ENCODE assay signal across 12 cellular contexts in genomic region chr1:116772648-116773045, GRCh38. TPM values are rescaled to one million over a fixed set of nuclear protein-coding genes. Genes with fewer than 3 reads are reported as not detected.
DNase-seq lines count a peak whose midpoint lies in the region; ATAC-seq and TF ChIP-seq lines count a peak whose summit lies in the region.
"Had no signal": no experiment of that assay in that cellular context is flagged by ENCODE, and none has a peak within 500 bp of the region (broad histone marks: within the 10 kb centered on the region; RNA-seq: fewer than 3 reads in every experiment).

No MANE protein-coding gene starts in this region.

- H3K4me3 ChIP-seq in fibroblast of mammary gland (ENCODE audit: control insufficient read depth, low read depth, low read length), result no peak overlapping the region

- no peak for TF ChIP-seq CTCF in fibroblast of mammary gland (conservative IDR thresholded peaks at IDR 0.05; ENCODE audit: control insufficient read depth, insufficient read depth, low read depth, low read length)

- DNase-seq in activated naive CD4-positive, alpha-beta T cell treated with anti-CD3 and anti-CD28 coated beads, Interleukin-2, amount 10 ng/mL, durations not matched to agents 7 days and 5 days, result no peak
- no peak for DNase-seq in activated naive CD4-positive, alpha-beta T cell (lab: John Stamatoyannopoulos, UW)
- no peak for DNase-seq in activated T-helper 2 cell treated with anti-CD3 and anti-CD28 coated beads, Interferon-gamma antibody, Interleukin-2, Interleukin-4, amounts not matched to agents 10 μg/mL and 5 μg/mL and 100 μg/mL, durations not matched to agents 14 hours and 24 hours and 36 hours (ENCODE audit: low spot score)
- DNase-seq in fibroblast of mammary gland (ENCODE audit: low read depth) (peak; percentile 47), mucosa of gallbladder (ENCODE audit: low spot score) (no peak), NCI-H345 (lab: John Stamatoyannopoulos, UW) (no peak), NCI-H1105 treated with DMSO at 0.1 percent for 48 hours (lab: John Stamatoyannopoulos, UW) (no peak)
- DNase-seq in stimulated activated naive CD8-positive, alpha-beta T cell treated with anti-CD3 and anti-CD28 coated beads, Interleukin-15, amount 100 ng/mL, for 72 hours, result no peak
- DNase-seq: Karpas-422, T1000 had no signal

- H3K4me1 Mint-ChIP-seq in activated naive CD4-positive, alpha-beta T cell treated with anti-CD3 and anti-CD28 coated beads, Interleukin-2, amount 10 ng/mL, durations not matched to agents 7 days and 5 days, result peaks cover 67% of the 10 kb centered on the region
- peaks cover 67% of the 10 kb centered on the region for H3K4me1 Mint-ChIP-seq in activated T-helper 2 cell treated with anti-CD3 and anti-CD28 coated beads, Interferon-gamma antibody, Interleukin-2, Interleukin-4, amounts not matched to agents 10 μg/mL and 5 μg/mL and 100 μg/mL, durations not matched to agents 14 hours and 24 hours and 36 hours (ENCODE audit: low read depth)
- H3K4me1 Mint-ChIP-seq in stimulated activated naive CD8-positive, alpha-beta T cell treated with anti-CD3 and anti-CD28 coated beads, Interleukin-15, amount 100 ng/mL, for 72 hours, result peaks cover 75% of the 10 kb centered on the region

- peak overlapping the region; percentile 76 for H3K27ac Mint-ChIP-seq in activated naive CD4-positive, alpha-beta T cell treated with anti-CD3 and anti-CD28 coated beads, Interleukin-2, amount 10 ng/mL, durations not matched to agents 7 days and 5 days
- peak overlapping the region; percentile 100 for H3K27ac Mint-ChIP-seq in activated T-helper 2 cell treated with anti-CD3 and anti-CD28 coated beads, Interferon-gamma antibody, Interleukin-2, Interleukin-4, amounts not matched to agents 10 μg/mL and 5 μg/mL and 100 μg/mL, durations not matched to agents 14 hours and 24 hours and 36 hours
- H3K27ac Mint-ChIP-seq in stimulated activated naive CD8-positive, alpha-beta T cell treated with anti-CD3 and anti-CD28 coated beads, Interleukin-15, amount 100 ng/mL, for 72 hours, result peak overlapping the region; percentile 97 to 98

- no peak overlapping the region for H3K4me3 Mint-ChIP-seq in activated naive CD4-positive, alpha-beta T cell treated with anti-CD3 and anti-CD28 coated beads, Interleukin-2, amount 10 ng/mL, durations not matched to agents 7 days and 5 days
- H3K4me3 Mint-ChIP-seq in activated T-helper 2 cell treated with anti-CD3 and anti-CD28 coated beads, Interferon-gamma antibody, Interleukin-2, Interleukin-4, amounts not matched to agents 10 μg/mL and 5 μg/mL and 100 μg/mL, durations not matched to agents 14 hours and 24 hours and 36 hours (ENCODE audit: low read depth), result peak overlapping the region; percentile 22
- H3K4me3 Mint-ChIP-seq in stimulated activated naive CD8-positive, alpha-beta T cell treated with anti-CD3 and anti-CD28 coated beads, Interleukin-15, amount 100 ng/mL, for 72 hours, result peak overlapping the region; percentile 36 to 62

- H3K36me3 Mint-ChIP-seq in activated naive CD4-positive, alpha-beta T cell treated with anti-CD3 and anti-CD28 coated beads, Interleukin-2, amount 10 ng/mL, durations not matched to agents 7 days and 5 days, result peaks cover 38% of the 10 kb centered on the region
- H3K36me3 Mint-ChIP-seq in activated T-helper 2 cell treated with anti-CD3 and anti-CD28 coated beads, Interferon-gamma antibody, Interleukin-2, Interleukin-4, amounts not matched to agents 10 μg/mL and 5 μg/mL and 100 μg/mL, durations not matched to agents 14 hours and 24 hours and 36 hours (ENCODE audit: low read depth), result peaks cover 75% of the 10 kb centered on the region

- CTCF ChIA-PET in activated naive CD4-positive, alpha-beta T cell treated with anti-CD3 and anti-CD28 coated beads, Interleukin-2, amount 10 ng/mL, durations not matched to agents 7 days and 5 days (lab: Charles Lee), result interaction anchor here (0.7 to 12.8 kb wide), 6 partner anchors 8 to 44 kb away, joined by 3 to 162 read pairs (median 21); partner anchors contain the start of gene CD2

- intact Hi-C loops in activated T-helper 2 cell treated with anti-CD3 and anti-CD28 coated beads, Interferon-gamma antibody, Interleukin-2, Interleukin-4, amounts not matched to agents 10 μg/mL and 5 μg/mL and 100 μg/mL, durations not matched to agents 14 hours and 24 hours and 36 hours (cut with micrococcal nuclease), result loop anchor here (1.0 kb wide), 1 partner anchor 9 kb away; no protein-coding TSS in a partner anchor

- H3K9me3 Mint-ChIP-seq in activated naive CD4-positive, alpha-beta T cell treated with anti-CD3 and anti-CD28 coated beads, Interleukin-2, amount 10 ng/mL, durations not matched to agents 7 days and 5 days, result peaks cover 11% of the 10 kb centered on the region
- H3K9me3 Mint-ChIP-seq in activated T-helper 2 cell treated with anti-CD3 and anti-CD28 coated beads, Interferon-gamma antibody, Interleukin-2, Interleukin-4, amounts not matched to agents 10 μg/mL and 5 μg/mL and 100 μg/mL, durations not matched to agents 14 hours and 24 hours and 36 hours, result peaks cover 23% of the 10 kb centered on the region
- peaks cover 0 to 11% of the 10 kb centered on the region in 2 donors for H3K9me3 Mint-ChIP-seq in stimulated activated naive CD8-positive, alpha-beta T cell treated with anti-CD3 and anti-CD28 coated beads, Interleukin-15, amount 100 ng/mL, for 72 hours

- ATAC-seq in stimulated activated naive CD8-positive, alpha-beta T cell treated with anti-CD3 and anti-CD28 coated beads, Interleukin-15, amount 100 ng/mL, for 72 hours, result peak; percentile 21
- ATAC-seq: left lobe of liver had no signal

- H3K27me3 Mint-ChIP-seq in activated naive CD4-positive, alpha-beta T cell treated with anti-CD3 and anti-CD28 coated beads, Interleukin-2, amount 10 ng/mL, durations not matched to agents 7 days and 5 days, result no peaks in the 10 kb centered on the region
- no peaks in the 10 kb centered on the region for H3K27me3 Mint-ChIP-seq in activated T-helper 2 cell treated with anti-CD3 and anti-CD28 coated beads, Interferon-gamma antibody, Interleukin-2, Interleukin-4, amounts not matched to agents 10 μg/mL and 5 μg/mL and 100 μg/mL, durations not matched to agents 14 hours and 24 hours and 36 hours (ENCODE audit: low read depth)
- no peaks in the 10 kb centered on the region for H3K27me3 Mint-ChIP-seq in stimulated activated naive CD8-positive, alpha-beta T cell treated with anti-CD3 and anti-CD28 coated beads, Interleukin-15, amount 100 ng/mL, for 72 hours

RNA-seq across cellular contexts. Expression of gene CD2, which starts 18.4 kb away (rescaled TPM):
- total RNA-seq in activated T-helper 2 cell treated with anti-CD3 and anti-CD28 coated beads, Interferon-gamma antibody, Interleukin-2, Interleukin-4, amounts not matched to agents 10 μg/mL and 5 μg/mL and 100 μg/mL, durations not matched to agents 14 hours and 24 hours and 36 hours, result 284 and 304 TPM in 2 replicates
- total RNA-seq in mucosa of gallbladder, result 12.5 TPM
- total RNA-seq: glomerular endothelial cell had no signal

Comparison
In these comparisons a context has a peak if more than half of its experiments do, and no peak if none do; other contexts are left out.
1. RNA of gene CD2, which starts 18.4 kb away (total RNA-seq): 284 to 304 TPM in activated T-helper 2 cell treated with anti-CD3 and anti-CD28 coated beads, Interferon-gamma antibody, Interleukin-2, Interleukin-4, amounts not matched to agents 10 μg/mL and 5 μg/mL and 100 μg/mL, durations not matched to agents 14 hours and 24 hours and 36 hours; 12.5 TPM in mucosa of gallbladder (single experiment); every median in the first group is over 10 times any median in the second.
2. Peak in every context shown above with its lines, with median percentiles within 50 percentile points of each other: H3K27ac Mint-ChIP-seq.